Comparison of ENCODE assay signal across 25 cellular contexts in genomic region chr22:46806789-46807188, GRCh38. TPM values are rescaled to one million over a fixed set of nuclear protein-coding genes. Genes with fewer than 3 reads are reported as not detected.
DNase-seq lines count a peak whose midpoint lies in the region; ATAC-seq and TF ChIP-seq lines count a peak whose summit lies in the region.
"Had no signal": no experiment of that assay in that cellular context is flagged by ENCODE, and none has a peak within 500 bp of the region (broad histone marks: within the 10 kb centered on the region; RNA-seq: fewer than 3 reads in every experiment).

No MANE protein-coding gene starts in this region.

- no peak overlapping the region for H3K4me3 Mint-ChIP-seq in activated T-cell treated with anti-CD3 and anti-CD28 coated beads, Interleukin-2, amount 50 U/mL, for 72 hours
- H3K4me3 Mint-ChIP-seq in CD4-positive, alpha-beta memory T cell, result peak overlapping the region in 6 of 8 donors; percentile 4 to 51 (median 15)
- H3K4me3 Mint-ChIP-seq in T-cell, result peak overlapping the region in 1 of 3 donors; percentile 34
- no peak overlapping the region for H3K4me3 Mint-ChIP-seq in osteocyte (ENCODE audit: unreplicated experiment)
- H3K4me3 Mint-ChIP-seq: activated CD4-positive, alpha-beta memory T cell treated with anti-CD3 and anti-CD28 coated beads for 36 hours; activated naive CD8-positive, alpha-beta T cell treated with anti-CD3 and anti-CD28 coated beads, Interleukin-2, amount 50 U/mL, for 24 hours; brain; GM23338; WTC11 had no signal

- no peak for ATAC-seq in activated T-cell treated with anti-CD3 and anti-CD28 coated beads, Interleukin-2, amount 50 U/mL, for 72 hours (replicated peaks in 1 of 2)
- no peak for ATAC-seq in T-cell (replicated peaks in 1 of 4)
- ATAC-seq in HG03135 (IDR thresholded peaks at IDR 0.05; ENCODE audit: unreplicated experiment), result no peak
- ATAC-seq: activated naive CD8-positive, alpha-beta T cell treated with anti-CD3 and anti-CD28 coated beads, Interleukin-2, amount 50 U/mL, for 24 hours; gastrocnemius medialis; GM23338; lower lobe of right lung; WTC11 had no signal

- H3K36me3 ChIP-seq in CD4-positive, alpha-beta memory T cell (ENCODE audit: insufficient read depth, low read length), result peaks cover 5% of the 10 kb centered on the region
- H3K36me3 ChIP-seq: MG63 had no signal

- peaks cover 16% of the 10 kb centered on the region for H3K4me1 ChIP-seq in CD4-positive, alpha-beta memory T cell (ENCODE audit: insufficient read depth, low read length)

- CTCF ChIA-PET in CD4-positive, alpha-beta memory T cell (lab: Charles Lee; ENCODE audit: partially characterized antibody), result interaction anchor here (0.6 to 11.2 kb wide), 3 partner anchors 48 to 667 kb away, joined by 3 to 233 read pairs (median 3); partner anchors contain the start of gene TBC1D22A
- CTCF ChIA-PET in T-cell (lab: Charles Lee), result interaction anchor here in 1 of 2 donors (0.6 to 1.4 kb wide), 2 partner anchors 27 to 67 kb away, joined by 4 to 9 read pairs; no protein-coding TSS in a partner anchor

- no peak for DNase-seq in activated T-cell treated with anti-CD3 and anti-CD28 coated beads, Interleukin-2, amount 50 U/mL, for 72 hours
- no peak for DNase-seq in activated T-cell treated with anti-CD3 and anti-CD28 coated beads, Interleukin-2, amount 50 U/mL, for 48 hours
- DNase-seq in CD4-positive, alpha-beta memory T cell, result no peak
- DNase-seq in T-cell (no peak), osteocyte (ENCODE audit: extremely low spot score, unreplicated experiment) (peak; percentile 46), NCI-H2171 (lab: John Stamatoyannopoulos, UW) (no peak), activated gamma-delta T cell treated with Interleukin-2 at 50 U/mL for 16 hours (no peak)
- DNase-seq: activated CD4-positive, alpha-beta memory T cell treated with anti-CD3 and anti-CD28 coated beads for 36 hours; activated naive CD8-positive, alpha-beta T cell treated with anti-CD3 and anti-CD28 coated beads, Interleukin-2, amount 50 U/mL, for 24 hours; activated T-cell treated with anti-CD3 and anti-CD28 coated beads, Interleukin-2, amount 50 U/mL, for 1 hour; effector CD8-positive, alpha-beta T cell; esophagus squamous epithelium; gastrocnemius medialis; islet precursor cell; lower lobe of right lung; MG63; NCI-H1436 treated with DMSO at 0.1 percent for 48 hours; NCI-H526 treated with DMSO at 0.1 percent for 48 hours; stimulated activated CD4-positive, alpha-beta T cell treated with anti-CD3 and anti-CD28 coated beads, Interleukin-4, amount 100 ng/mL, for 24 hours; trophoblast cell had no signal

- no peaks in the 10 kb centered on the region for H3K9me3 ChIP-seq in CD4-positive, alpha-beta memory T cell (ENCODE audit: control insufficient read depth in 1 of 2, low read length in 2 of 2)
- H3K9me3 ChIP-seq: esophagus squamous epithelium, gastrocnemius medialis, lower lobe of right lung, MG63 had no signal

- H3K4me1 Mint-ChIP-seq in activated T-cell treated with anti-CD3 and anti-CD28 coated beads, Interleukin-2, amount 50 U/mL, for 72 hours (ENCODE audit: low read depth), result peaks cover 47% of the 10 kb centered on the region
- peaks cover 17 to 61% (median 34%) of the 10 kb centered on the region in 4 donors for H3K4me1 Mint-ChIP-seq in CD4-positive, alpha-beta memory T cell
- H3K4me1 Mint-ChIP-seq in T-cell, result peaks cover 50 to 52% (median 51%) of the 10 kb centered on the region in 3 donors
- H3K4me1 Mint-ChIP-seq in osteocyte (ENCODE audit: unreplicated experiment), result peaks cover 4% of the 10 kb centered on the region

- POLR2A ChIA-PET in CD4-positive, alpha-beta memory T cell (lab: Charles Lee; ENCODE audit: partially characterized antibody), result interaction anchor here (0.6 kb wide), 1 partner anchor 118 kb away, joined by 3 read pairs; no protein-coding TSS in a partner anchor
- POLR2A ChIA-PET in T-cell (lab: Charles Lee), result interaction anchor here in 1 of 2 donors (0.6 to 0.7 kb wide), 2 partner anchors 23 to 1460 kb away, joined by 3 to 4 read pairs; no protein-coding TSS in a partner anchor

- H3K27me3 Mint-ChIP-seq in activated T-cell treated with anti-CD3 and anti-CD28 coated beads, Interleukin-2, amount 50 U/mL, for 72 hours (ENCODE audit: low read depth), result no peaks in the 10 kb centered on the region
- H3K27me3 Mint-ChIP-seq in CD4-positive, alpha-beta memory T cell, result no peaks in the 10 kb centered on the region
- H3K27me3 Mint-ChIP-seq in T-cell, result no peaks in the 10 kb centered on the region
- no peaks in the 10 kb centered on the region for H3K27me3 Mint-ChIP-seq in osteocyte (ENCODE audit: unreplicated experiment)
- H3K27me3 Mint-ChIP-seq: activated CD4-positive, alpha-beta memory T cell treated with anti-CD3 and anti-CD28 coated beads for 36 hours; activated naive CD8-positive, alpha-beta T cell treated with anti-CD3 and anti-CD28 coated beads, Interleukin-2, amount 50 U/mL, for 24 hours had no signal

- H3K4me3 ChIP-seq in CD4-positive, alpha-beta memory T cell (ENCODE audit: low read length in 2 of 2), result no peak overlapping the region
- H3K4me3 ChIP-seq: esophagus squamous epithelium, gastrocnemius medialis, GM23338, lower lobe of right lung, MG63 had no signal

- H3K27me3 ChIP-seq in CD4-positive, alpha-beta memory T cell (ENCODE audit: insufficient read depth, low read length), result no peaks in the 10 kb centered on the region
- H3K27me3 ChIP-seq: esophagus squamous epithelium, gastrocnemius medialis, MG63 had no signal

- intact Hi-C loops in CD4-positive, alpha-beta memory T cell (cut with micrococcal nuclease), result no loop called here

- no peaks in the 10 kb centered on the region for H3K9me3 Mint-ChIP-seq in activated T-cell treated with anti-CD3 and anti-CD28 coated beads, Interleukin-2, amount 50 U/mL, for 72 hours
- H3K9me3 Mint-ChIP-seq in CD4-positive, alpha-beta memory T cell, result no peaks in the 10 kb centered on the region
- H3K9me3 Mint-ChIP-seq in T-cell (no peaks in the 10 kb centered on the region), osteocyte (ENCODE audit: unreplicated experiment) (peaks cover 3% of the 10 kb centered on the region)
- H3K9me3 Mint-ChIP-seq: activated CD4-positive, alpha-beta memory T cell treated with anti-CD3 and anti-CD28 coated beads for 36 hours; activated naive CD8-positive, alpha-beta T cell treated with anti-CD3 and anti-CD28 coated beads, Interleukin-2, amount 50 U/mL, for 24 hours; GM23338; WTC11 had no signal

- H3K36me3 Mint-ChIP-seq in activated T-cell treated with anti-CD3 and anti-CD28 coated beads, Interleukin-2, amount 50 U/mL, for 72 hours (ENCODE audit: insufficient read depth in 2 of 2), result peaks cover 11 to 24% of the 10 kb centered on the region in 2 donors
- H3K36me3 Mint-ChIP-seq in CD4-positive, alpha-beta memory T cell, result peaks cover 20 to 47% of the 10 kb centered on the region in 2 donors
- peaks cover 45% of the 10 kb centered on the region for H3K36me3 Mint-ChIP-seq in T-cell
- peaks cover 21% of the 10 kb centered on the region for H3K36me3 Mint-ChIP-seq in osteocyte (ENCODE audit: unreplicated experiment)

- peak overlapping the region; percentile 10 for H3K27ac Mint-ChIP-seq in activated T-cell treated with anti-CD3 and anti-CD28 coated beads, Interleukin-2, amount 50 U/mL, for 72 hours
- peak overlapping the region in 4 of 7 donors; percentile 1 to 75 (median 25) for H3K27ac Mint-ChIP-seq in CD4-positive, alpha-beta memory T cell
- H3K27ac Mint-ChIP-seq in T-cell (peak overlapping the region; percentile 1 to 19), osteocyte (ENCODE audit: unreplicated experiment) (no peak overlapping the region)
- H3K27ac Mint-ChIP-seq: activated CD4-positive, alpha-beta memory T cell treated with anti-CD3 and anti-CD28 coated beads for 36 hours; activated naive CD8-positive, alpha-beta T cell treated with anti-CD3 and anti-CD28 coated beads, Interleukin-2, amount 50 U/mL, for 24 hours; brain; GM23338; WTC11 had no signal

- no peak overlapping the region for H3K27ac ChIP-seq in CD4-positive, alpha-beta memory T cell (ENCODE audit: low read depth, low read length)
- H3K27ac ChIP-seq: C4-2B, esophagus squamous epithelium, gastrocnemius medialis, lower lobe of right lung had no signal

- no peak for TF ChIP-seq CTCF in osteocyte (IDR thresholded peaks at IDR 0.05)

RNA-seq across cellular contexts. Expression of gene TBC1D22A, which starts 44.3 kb away (rescaled TPM):
- total RNA-seq in activated T-cell treated with anti-CD3 and anti-CD28 coated beads, Interleukin-2, amount 50 U/mL, for 72 hours, result 10 to 100 TPM; 29.5 to 34.8 TPM
- 10 to 100 TPM; 49.0 to 49.2 TPM for total RNA-seq in CD4-positive, alpha-beta memory T cell
- 10 to 100 TPM; 20.6 to 24.4 TPM for polyA plus RNA-seq in CD4-positive, alpha-beta memory T cell
- total RNA-seq in T-cell (10 to 100 TPM; 38.3 to 67.8 (median 57.7) TPM), osteocyte (28.9 and 29.1 TPM in 2 replicates)

Comparison
In these comparisons a context has a peak if more than half of its experiments do, and no peak if none do; other contexts are left out.
1. H3K4me3 Mint-ChIP-seq: peak in CD4-positive, alpha-beta memory T cell (6 of 8); none in activated T-cell treated with anti-CD3 and anti-CD28 coated beads, Interleukin-2, amount 50 U/mL, for 72 hours (0 of 2) and osteocyte (single experiment).